In the genomic region with DNA sequence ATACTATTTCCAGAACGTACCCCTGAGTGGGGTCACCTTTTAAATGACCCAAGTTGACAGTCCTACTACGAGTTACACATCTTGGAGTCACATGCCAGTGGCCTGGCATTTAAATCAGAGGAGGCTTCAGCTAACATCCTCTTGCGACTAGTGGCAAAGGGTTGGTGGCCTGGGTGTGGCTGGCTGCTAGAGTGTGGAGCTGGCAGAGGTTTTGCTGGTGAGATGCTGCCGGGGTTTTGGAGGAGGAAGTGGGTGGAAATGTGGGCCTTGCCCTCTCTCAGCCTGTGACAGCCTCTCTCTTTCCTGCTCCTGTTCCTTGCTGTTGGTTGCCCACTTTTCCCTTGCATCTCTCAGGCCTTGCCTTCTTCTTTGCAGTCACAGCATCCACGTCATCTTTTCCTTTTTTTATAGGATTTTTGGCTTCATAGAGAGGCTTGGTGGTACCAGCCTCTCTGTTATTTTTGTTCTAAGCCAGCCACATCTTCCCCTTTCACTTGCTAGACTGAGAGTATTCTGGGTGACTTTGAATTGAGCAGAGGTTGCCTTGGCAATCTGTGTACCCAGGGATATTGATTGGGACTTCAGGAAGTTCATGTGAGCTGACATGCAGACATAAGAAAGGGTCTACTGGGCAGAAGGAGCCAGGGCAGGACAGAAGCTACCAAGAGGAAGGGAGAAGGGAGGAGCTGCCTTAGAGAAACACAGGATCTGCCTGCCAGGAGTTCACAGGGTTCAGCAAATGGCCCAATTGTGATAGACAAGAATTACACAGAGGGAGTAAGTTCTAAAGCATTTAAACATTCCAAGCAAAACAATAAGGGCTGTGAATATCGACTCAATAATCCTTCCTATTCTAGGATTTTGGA, we compare ENCODE assay signal across 8 cellular contexts. TPM values are rescaled to one million over a fixed set of nuclear protein-coding genes. Genes with fewer than 3 reads are reported as not detected.
DNase-seq lines count a peak whose midpoint lies in the region; ATAC-seq and TF ChIP-seq lines count a peak whose summit lies in the region.

No MANE protein-coding gene starts in this region.

- peaks cover 0 to 47% (median 18%) of the 10 kb centered on the region in 10 experiments; a peak in 15 of 20 replicates for H3K4me1 ChIP-seq in BLaER1 treated with 17β-estradiol and CSF1 and Interleukin-3, amounts not matched to agents 10 nM and 100 nM
- peaks cover 0 to 31% of the 10 kb centered on the region in 2 donors for H3K4me1 ChIP-seq in left lung
- peaks cover 9 to 30% (median 15%) of the 10 kb centered on the region in 4 donors for H3K4me1 ChIP-seq in transverse colon

- DNase-seq in activated T-cell treated with anti-CD3 and anti-CD28 coated beads for 4 hours (peak; percentile 42), left lung (peak; percentile 74 to 83), transverse colon (peak; percentile 47), GF-D8 (lab: John Stamatoyannopoulos, UW) (no peak)

- no peak for TF ChIP-seq EP300 in transverse colon (IDR thresholded peaks at IDR 0.05; ENCODE audit: low read depth)

- peaks cover 0 to 10% (median 0%) of the 10 kb centered on the region in 11 experiments; a peak in 3 of 22 replicates for H3K9me3 ChIP-seq in BLaER1 treated with 17β-estradiol and CSF1 and Interleukin-3, amounts not matched to agents 10 nM and 100 nM (replicated peaks in 1 of 11)
- H3K9me3 ChIP-seq in left lung (no peaks in the 10 kb centered on the region), transverse colon (no peaks in the 10 kb centered on the region)

- ATAC-seq in HG03196 (IDR thresholded peaks at IDR 0.05; ENCODE audit: unreplicated experiment) (peak; percentile 68), left lung (peak; percentile 59), HG03439 (IDR thresholded peaks at IDR 0.05; ENCODE audit: unreplicated experiment) (no peak), GM19023 (IDR thresholded peaks at IDR 0.05; ENCODE audit: unreplicated experiment) (no peak)

- H3K4me3 ChIP-seq in BLaER1 treated with 17β-estradiol and CSF1 and Interleukin-3, amounts not matched to agents 10 nM and 100 nM: no peak overlapping the region
- H3K4me3 ChIP-seq in left lung (no peak overlapping the region), transverse colon (no peak overlapping the region)

- no peaks in the 10 kb centered on the region for H4K20me1 ChIP-seq in BLaER1 treated with 17β-estradiol and CSF1 and Interleukin-3, amounts not matched to agents 10 nM and 100 nM

- peak overlapping the region in 8 of 11 experiments; percentile 30 to 81 (median 66); a peak in 16 of 22 replicates for H3K27ac ChIP-seq in BLaER1 treated with 17β-estradiol and CSF1 and Interleukin-3, amounts not matched to agents 10 nM and 100 nM
- H3K27ac ChIP-seq in left lung (peak overlapping the region in 1 of 2 donors; percentile 64), transverse colon (peak overlapping the region; percentile 22 to 42 (median 34))

- intact Hi-C loops in left lung (cut with DNase I): no loop called here
- intact Hi-C loops in transverse colon (cut with DNase I; ENCODE audit: low total_unique reads): no loop called here

- WGBS in transverse colon (ENCODE audit: low coverage in 1 of 2), 2 donors: 57 to 75% methylated on average over 1 to 6 of the region's 6 CpGs

- H3K9ac ChIP-seq in BLaER1 treated with 17β-estradiol and CSF1 and Interleukin-3, amounts not matched to agents 10 nM and 100 nM: peak overlapping the region in 6 of 11 experiments; percentile 6 to 58 (median 38); a peak in 10 of 22 replicates

- H3K36me3 ChIP-seq in BLaER1 treated with 17β-estradiol and CSF1 and Interleukin-3, amounts not matched to agents 10 nM and 100 nM: no peaks in the 10 kb centered on the region
- H3K36me3 ChIP-seq in left lung (no peaks in the 10 kb centered on the region), transverse colon (no peaks in the 10 kb centered on the region)

- TF ChIP-seq POLR2A in transverse colon (IDR thresholded peaks at IDR 0.05): no peak

- peak overlapping the region in 9 of 11 experiments; percentile 4 to 84 (median 58); a peak in 16 of 22 replicates for H3K4me2 ChIP-seq in BLaER1 treated with 17β-estradiol and CSF1 and Interleukin-3, amounts not matched to agents 10 nM and 100 nM

- no peak for TF ChIP-seq CTCF in left lung (IDR thresholded peaks at IDR 0.05)
- TF ChIP-seq CTCF in transverse colon (IDR thresholded peaks at IDR 0.05): no peak

- in situ Hi-C loops in transverse colon (cut with MboI; ENCODE audit: low pct_ligation_motif_present in 1 of 4, low pct_unique_long_range_greater_than_20kb in 1 of 4, low sequenced_read_pairs in 3 of 4): no loop called here

- no peaks in the 10 kb centered on the region for H3K27me3 ChIP-seq in BLaER1 treated with 17β-estradiol and CSF1 and Interleukin-3, amounts not matched to agents 10 nM and 100 nM
- H3K27me3 ChIP-seq in left lung: no peaks in the 10 kb centered on the region
- H3K27me3 ChIP-seq in transverse colon: no peaks in the 10 kb centered on the region

RNA-seq across cellular contexts. Expression of gene CDC42EP3, which starts 55.4 kb away (rescaled TPM):
- total RNA-seq in left lung (10 to 100 TPM; 37.7 to 53.8 TPM), transverse colon (100 to 1,000 TPM in 1 of 4 donors, 10 to 100 TPM in 3; 20.6 to 104 (median 31.8) TPM)

Comparison
In these comparisons a context has a peak if more than half of its experiments do, and no peak if none do; other contexts are left out.
1. ATAC-seq: peak in HG03196 (single experiment) and left lung (single experiment); none in HG03439 (single experiment) and GM19023 (single experiment).